In the genomic region with DNA sequence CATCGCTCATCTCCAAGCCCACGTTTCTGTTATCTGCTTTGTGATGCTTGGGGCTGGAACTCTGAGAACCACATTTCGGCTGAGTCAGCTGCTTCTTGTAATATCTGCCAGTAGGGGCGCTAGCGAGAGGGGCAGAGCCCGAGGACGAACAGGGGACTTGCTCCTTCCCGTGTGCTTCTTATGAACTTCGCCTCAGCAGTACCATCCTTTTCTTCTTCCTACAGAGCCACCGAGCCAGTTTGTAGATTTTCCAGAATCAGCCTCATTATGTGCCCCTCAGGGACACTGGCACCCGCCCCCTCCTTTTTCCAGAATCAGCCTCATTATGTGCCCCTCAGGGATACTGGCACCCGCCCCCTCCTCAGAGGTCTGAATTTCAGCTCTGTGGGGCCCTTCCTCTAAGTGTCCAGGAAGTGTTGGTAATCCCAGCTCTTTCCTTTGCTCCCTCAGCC, we compare ENCODE assay signal across 8 cellular contexts.
DNase-seq lines count a peak whose midpoint lies in the region; ATAC-seq and TF ChIP-seq lines count a peak whose summit lies in the region.

No MANE protein-coding gene starts in this region.

- WGBS in upper lobe of left lung, 2 donors = 23 to 26% methylated on average over 12 of the region's 12 CpGs

- DNase-seq in NCI-H748 (lab: John Stamatoyannopoulos, UW; ENCODE audit: unreplicated experiment) (peak; percentile 60), NCI-H748 treated with DMSO at 0.1 percent for 48 hours (lab: John Stamatoyannopoulos, UW) (no peak), HFFc6 (no peak), NCI-H1048 (lab: John Stamatoyannopoulos, UW) (peak; percentile 46), endothelial cell (ENCODE audit: low spot score) (peak; percentile 66), upper lobe of left lung (peak in 1 of 2 donors; percentile 45)
- DNase-seq in activated CD4-positive, alpha-beta T cell treated with anti-CD3 and anti-CD28 coated beads, Interleukin-2, amount 10 ng/mL, durations not matched to agents 7 days and 5 days = peak; percentile 68
- DNase-seq in natural killer cell treated with Interleukin-12 subunit alpha and Interleukin-12 subunit beta and Interleukin-15 and Interleukin-18, amount 100 ng/mL, for 72 hours (ENCODE audit: low spot score) = peak; percentile 70

- H3K27ac ChIP-seq in upper lobe of left lung = no peak overlapping the region

- H3K9me3 Mint-ChIP-seq in HFFc6 = peaks cover 12% of the 10 kb centered on the region
- H3K9me3 Mint-ChIP-seq in activated CD4-positive, alpha-beta T cell treated with anti-CD3 and anti-CD28 coated beads, Interleukin-2, amount 10 ng/mL, durations not matched to agents 7 days and 5 days = peaks cover 2% of the 10 kb centered on the region
- H3K9me3 Mint-ChIP-seq in endothelial cell (ENCODE audit: unreplicated experiment) = no peaks in the 10 kb centered on the region
- no peaks in the 10 kb centered on the region for H3K9me3 Mint-ChIP-seq in natural killer cell treated with Interleukin-12 subunit alpha and Interleukin-12 subunit beta and Interleukin-15 and Interleukin-18, amount 100 ng/mL, for 72 hours

- no peak for TF ChIP-seq POLR2A in upper lobe of left lung (IDR thresholded peaks at IDR 0.05)

- no peak overlapping the region for H3K4me3 ChIP-seq in upper lobe of left lung

- CTCF ChIA-PET in activated CD4-positive, alpha-beta T cell treated with anti-CD3 and anti-CD28 coated beads, Interleukin-2, amount 10 ng/mL, durations not matched to agents 7 days and 5 days (lab: Charles Lee) = interaction anchor here (0.6 to 1.7 kb wide), 7 partner anchors 10 to 355 kb away, joined by 3 to 4 read pairs (median 3); no protein-coding TSS in a partner anchor

- H3K4me1 ChIP-seq in upper lobe of left lung = peaks cover 0 to 4% (median 0%) of the 10 kb centered on the region in 4 donors

- no peaks in the 10 kb centered on the region for H3K36me3 Mint-ChIP-seq in HFFc6 (ENCODE audit: low read depth)
- H3K36me3 Mint-ChIP-seq in activated CD4-positive, alpha-beta T cell treated with anti-CD3 and anti-CD28 coated beads, Interleukin-2, amount 10 ng/mL, durations not matched to agents 7 days and 5 days (ENCODE audit: low read depth) = no peaks in the 10 kb centered on the region
- no peaks in the 10 kb centered on the region for H3K36me3 Mint-ChIP-seq in endothelial cell (ENCODE audit: low read depth, unreplicated experiment)
- H3K36me3 Mint-ChIP-seq in natural killer cell treated with Interleukin-12 subunit alpha and Interleukin-12 subunit beta and Interleukin-15 and Interleukin-18, amount 100 ng/mL, for 72 hours = no peaks in the 10 kb centered on the region

- no peaks in the 10 kb centered on the region for H3K4me1 Mint-ChIP-seq in HFFc6 (ENCODE audit: low read depth)
- H3K4me1 Mint-ChIP-seq in activated CD4-positive, alpha-beta T cell treated with anti-CD3 and anti-CD28 coated beads, Interleukin-2, amount 10 ng/mL, durations not matched to agents 7 days and 5 days = no peaks in the 10 kb centered on the region
- peaks cover 7% of the 10 kb centered on the region for H3K4me1 Mint-ChIP-seq in endothelial cell (ENCODE audit: unreplicated experiment)
- H3K4me1 Mint-ChIP-seq in natural killer cell treated with Interleukin-12 subunit alpha and Interleukin-12 subunit beta and Interleukin-15 and Interleukin-18, amount 100 ng/mL, for 72 hours (ENCODE audit: low read depth in 2 of 2) = peaks cover 4 to 6% of the 10 kb centered on the region in 2 donors

- ATAC-seq in natural killer cell treated with Interleukin-12 subunit alpha and Interleukin-12 subunit beta and Interleukin-15 and Interleukin-18, amount 100 ng/mL, for 72 hours = peak; percentile 53 to 61
- ATAC-seq in upper lobe of left lung (ENCODE audit: low FRiP score in 2 of 2) = peak; percentile 59 to 70

- POLR2A ChIA-PET in activated CD4-positive, alpha-beta T cell treated with anti-CD3 and anti-CD28 coated beads, Interleukin-2, amount 10 ng/mL, durations not matched to agents 7 days and 5 days (lab: Charles Lee) = no interaction called here

- H3K36me3 ChIP-seq in upper lobe of left lung = no peaks in the 10 kb centered on the region

- H3K27me3 Mint-ChIP-seq in HFFc6 (ENCODE audit: insufficient read depth) (peaks cover 2% of the 10 kb centered on the region; the same call in 1 of the 2 replicates), endothelial cell (ENCODE audit: unreplicated experiment) (no peaks in the 10 kb centered on the region)
- peaks cover 4% of the 10 kb centered on the region for H3K27me3 Mint-ChIP-seq in activated CD4-positive, alpha-beta T cell treated with anti-CD3 and anti-CD28 coated beads, Interleukin-2, amount 10 ng/mL, durations not matched to agents 7 days and 5 days
- peaks cover 14 to 40% of the 10 kb centered on the region in 2 donors for H3K27me3 Mint-ChIP-seq in natural killer cell treated with Interleukin-12 subunit alpha and Interleukin-12 subunit beta and Interleukin-15 and Interleukin-18, amount 100 ng/mL, for 72 hours

- no peaks in the 10 kb centered on the region for H3K27me3 ChIP-seq in upper lobe of left lung

- H3K27ac Mint-ChIP-seq in HFFc6 = no peak overlapping the region
- no peak overlapping the region for H3K27ac Mint-ChIP-seq in activated CD4-positive, alpha-beta T cell treated with anti-CD3 and anti-CD28 coated beads, Interleukin-2, amount 10 ng/mL, durations not matched to agents 7 days and 5 days
- no peak overlapping the region for H3K27ac Mint-ChIP-seq in endothelial cell (ENCODE audit: unreplicated experiment)
- H3K27ac Mint-ChIP-seq in natural killer cell treated with Interleukin-12 subunit alpha and Interleukin-12 subunit beta and Interleukin-15 and Interleukin-18, amount 100 ng/mL, for 72 hours = no peak overlapping the region

- H3K4me3 Mint-ChIP-seq in HFFc6 = no peak overlapping the region
- no peak overlapping the region for H3K4me3 Mint-ChIP-seq in activated CD4-positive, alpha-beta T cell treated with anti-CD3 and anti-CD28 coated beads, Interleukin-2, amount 10 ng/mL, durations not matched to agents 7 days and 5 days
- H3K4me3 Mint-ChIP-seq in endothelial cell (ENCODE audit: unreplicated experiment) = no peak overlapping the region
- H3K4me3 Mint-ChIP-seq in natural killer cell treated with Interleukin-12 subunit alpha and Interleukin-12 subunit beta and Interleukin-15 and Interleukin-18, amount 100 ng/mL, for 72 hours = no peak overlapping the region

- TF ChIP-seq CTCF in HFFc6 (IDR thresholded peaks at IDR 0.05) (peak; percentile 40; the same call in 1 of the 2 replicates), endothelial cell (IDR thresholded peaks at IDR 0.05; ENCODE audit: unreplicated experiment) (peak; percentile 81), upper lobe of left lung (IDR thresholded peaks at IDR 0.05) (peak in 4 of 6 experiments; percentile 24 to 67 (median 54))

- no peaks in the 10 kb centered on the region for H3K9me3 ChIP-seq in upper lobe of left lung

- TF ChIP-seq EP300 in upper lobe of left lung (IDR thresholded peaks at IDR 0.05) = no peak

Comparison
In these comparisons a context has a peak if more than half of its experiments do, and no peak if none do; other contexts are left out.
1. DNase-seq: peak in NCI-H748 (single experiment), NCI-H1048 (single experiment), activated CD4-positive, alpha-beta T cell treated with anti-CD3 and anti-CD28 coated beads, Interleukin-2, amount 10 ng/mL, durations not matched to agents 7 days and 5 days (single experiment), endothelial cell (single experiment) and natural killer cell treated with Interleukin-12 subunit alpha and Interleukin-12 subunit beta and Interleukin-15 and Interleukin-18, amount 100 ng/mL, for 72 hours (single experiment); none in NCI-H748 treated with DMSO at 0.1 percent for 48 hours (single experiment) and HFFc6 (single experiment).
2. Peak in every context shown above with its lines, with median percentiles within 50 percentile points of each other: CTCF ChIP-seq.